ENCODE assay signal across 8 cellular contexts in genomic region chrX:46588263-46588662, GRCh38. TPM values are rescaled to one million over a fixed set of nuclear protein-coding genes. Genes with fewer than 3 reads are reported as not detected.
A peak's percentile ranks its signal among the peaks of the same experiment; 100 is the strongest.
DNase-seq lines count a peak whose midpoint lies in the region; ATAC-seq, FAIRE-seq and TF ChIP-seq lines count a peak whose summit lies in the region.

No MANE protein-coding gene starts in this region.

- no peaks in the 10 kb centered on the region for H3K9me3 ChIP-seq in HCT116 (ENCODE audit: control insufficient read depth in 1 of 2, insufficient read depth in 1 of 2, low read depth in 1 of 2, low read length in 2 of 2)
- H3K9me3 ChIP-seq in fibroblast of lung (ENCODE audit: control insufficient read depth, insufficient read depth, low read depth, low read length): no peaks in the 10 kb centered on the region

- ATAC-seq in HCT116: peak; percentile 42
- no peak for ATAC-seq in GM18505 (IDR thresholded peaks at IDR 0.05; ENCODE audit: unreplicated experiment)

- intact Hi-C loops in HCT116 (cut with micrococcal nuclease): no loop called here
- intact Hi-C loops in dorsolateral prefrontal cortex (cut with DNase I): no loop called here

- DNase-seq in HCT116 (ENCODE audit: low read depth, low spot score) (no peak), fibroblast of lung (ENCODE audit: low read depth in 2 of 2) (peak; percentile 59 to 78), frontal cortex (ENCODE audit: low spot score in 2 of 2) (no peak), H7 (no peak), dorsolateral prefrontal cortex (no peak)
- DNase-seq in activated CD4-positive, alpha-beta T cell treated with anti-CD3 and anti-CD28 coated beads, Interleukin-2, amount 50 U/mL, for 1 hour: peak; percentile 33
- peak; percentile 64 for DNase-seq in stimulated activated CD4-positive, alpha-beta T cell treated with anti-CD3 and anti-CD28 coated beads, Interleukin-15, amount 100 ng/mL, for 24 hours

- H3K27ac ChIP-seq in HCT116 (ENCODE audit: low read depth, low read length): peak overlapping the region; percentile 82
- peak overlapping the region; percentile 68 for H3K27ac ChIP-seq in fibroblast of lung (ENCODE audit: insufficient read depth, low read length)
- H3K27ac ChIP-seq in dorsolateral prefrontal cortex: peak overlapping the region in 14 of 59 donors; percentile 4 to 58 (median 38)

- peak overlapping the region; percentile 82 for H3K4me2 ChIP-seq in HCT116 (ENCODE audit: low read length)
- H3K4me2 ChIP-seq in fibroblast of lung (ENCODE audit: extremely low read depth, insufficient read depth, low read length): peak overlapping the region; percentile 62

- H3K27me3 ChIP-seq in HCT116 (ENCODE audit: insufficient read depth, low read length) (no peaks in the 10 kb centered on the region), fibroblast of lung (ENCODE audit: control insufficient read depth, insufficient read depth, low read length) (no peaks in the 10 kb centered on the region), H7 (ENCODE audit: control insufficient read depth, insufficient read depth, low read length) (no peaks in the 10 kb centered on the region), dorsolateral prefrontal cortex (peaks cover 0 to 39% (median 3%) of the 10 kb centered on the region in 45 donors)

- H3K36me3 ChIP-seq in HCT116 (ENCODE audit: control insufficient read depth in 1 of 2, insufficient read depth in 2 of 2, low read length in 2 of 2): no peaks in the 10 kb centered on the region
- no peaks in the 10 kb centered on the region for H3K36me3 ChIP-seq in fibroblast of lung (ENCODE audit: control insufficient read depth, insufficient read depth, low read length)
- no peaks in the 10 kb centered on the region for H3K36me3 ChIP-seq in H7 (replicated peaks; ENCODE audit: control insufficient read depth, insufficient read depth, low read length)

- peak overlapping the region; percentile 48 for H3K9ac ChIP-seq in HCT116 (ENCODE audit: low read length)
- no peak overlapping the region for H3K9ac ChIP-seq in fibroblast of lung (ENCODE audit: insufficient read depth, low read length)

- no peaks in the 10 kb centered on the region for H3K9me2 ChIP-seq in HCT116 (ENCODE audit: insufficient read depth)

- H4K20me1 ChIP-seq in HCT116 (ENCODE audit: insufficient read depth) (no peaks in the 10 kb centered on the region), fibroblast of lung (ENCODE audit: control insufficient read depth, extremely low read depth, insufficient read depth, low read length) (no peaks in the 10 kb centered on the region)

- TF ChIP-seq CTCF in HCT116 (IDR thresholded peaks at IDR 0.05 in 2 of 3, conservative IDR thresholded peaks at IDR 0.05 in 1 of 3; ENCODE audit: borderline replicate concordance in 1 of 3, insufficient read depth in 1 of 3, low read depth in 2 of 3, low read length in 2 of 3) (no peak), fibroblast of lung (conservative IDR thresholded peaks at IDR 0.05 in 1 of 2, IDR thresholded peaks at IDR 0.05 in 1 of 2; ENCODE audit: low read depth in 1 of 2, low read length in 2 of 2) (no peak), dorsolateral prefrontal cortex (IDR thresholded peaks at IDR 0.05 in 54 of 56, conservative IDR thresholded peaks at IDR 0.05 in 2 of 56; ENCODE audit: low read depth in 1 of 56, partially characterized antibody in 56 of 56) (no peak)

- peak overlapping the region; percentile 19 to 49 for H3K4me3 ChIP-seq in HCT116 (replicated peaks in 1 of 2; ENCODE audit: low read depth in 1 of 2, low read length in 2 of 2)
- H3K4me3 ChIP-seq in fibroblast of lung (replicated peaks in 1 of 4; ENCODE audit: control extremely low read depth in 1 of 4, insufficient read depth in 1 of 4, low read depth in 3 of 4, low read length in 4 of 4): peak overlapping the region in 1 of 4 experiments; percentile 1
- no peak overlapping the region for H3K4me3 ChIP-seq in H7 (ENCODE audit: insufficient read depth, low read depth, low read length)
- H3K4me3 ChIP-seq in dorsolateral prefrontal cortex: no peak overlapping the region

- H2AFZ ChIP-seq in HCT116 (ENCODE audit: low read depth, low read length, poor library complexity, severe bottlenecking) (no peak overlapping the region), fibroblast of lung (ENCODE audit: low read length) (no peak overlapping the region)

- peaks cover 39% of the 10 kb centered on the region for H3K79me2 ChIP-seq in HCT116 (ENCODE audit: insufficient read depth, low read length)
- H3K79me2 ChIP-seq in fibroblast of lung (ENCODE audit: control insufficient read depth, insufficient read depth, low read length): peaks cover 4% of the 10 kb centered on the region

- CTCF ChIA-PET in HCT116 (lab: Charles Lee): interaction anchor here (0.8 kb wide), 1 partner anchor 65 kb away, joined by 3 read pairs; no protein-coding TSS in a partner anchor

- TF ChIP-seq RAD21 in HCT116 (IDR thresholded peaks at IDR 0.05; ENCODE audit: low read depth): no peak

- no TSS peak for BruUV-seq in HCT116 (replicated peaks; lab: Mats Ljungman, UMichigan)

- no peak for FAIRE-seq in frontal cortex (lab: Jason Lieb, UNC)

- H3K4me1 ChIP-seq in HCT116 (ENCODE audit: control insufficient read depth in 1 of 2, insufficient read depth in 2 of 2, low read length in 2 of 2): peaks cover 58 to 77% of the 10 kb centered on the region in 2 experiments
- H3K4me1 ChIP-seq in fibroblast of lung (ENCODE audit: control insufficient read depth, extremely low read depth, insufficient read depth, low read length): peaks cover 15% of the 10 kb centered on the region

- POLR2A ChIA-PET in HCT116 (lab: Charles Lee): no interaction called here

- TF ChIP-seq POLR2A in HCT116 (IDR thresholded peaks at IDR 0.05; ENCODE audit: borderline replicate concordance, extremely low read depth, insufficient read depth, insufficient read length) (no peak), GM18505 (IDR thresholded peaks at IDR 0.05; ENCODE audit: borderline replicate concordance, extremely low read depth, insufficient read depth, insufficient read length) (no peak)

- RAD21 ChIA-PET in HCT116 (lab: Charles Lee; ENCODE audit: low non-redundant PET in 1 of 2, low total read pairs in 2 of 2, uncharacterized antibody in 2 of 2, unreplicated experiment in 2 of 2): no interaction called here

TF ChIP-seq in HCT116, 20 proteins besides CTCF, POLR2A, EP300 and RAD21:
- TF ChIP-seq TCF7L2 (IDR thresholded peaks at IDR 0.05; ENCODE audit: borderline replicate concordance, extremely low read depth, insufficient read depth, insufficient read length): no peak
- 0 out of 2 replicates have a peak, but pooled peaks have one; percentile 24 for TF ChIP-seq SP1 (IDR thresholded peaks at IDR 0.05; ENCODE audit: low read depth)
- TF ChIP-seq EZH2 (IDR thresholded peaks at IDR 0.05): no peak
- TF ChIP-seq CBX3 (IDR thresholded peaks at IDR 0.05; ENCODE audit: low read depth): peak; percentile 30; the same call in 1 of the 2 replicates

RNA-seq across cellular contexts. Expression of gene CHST7, which starts 14.7 kb away (rescaled TPM):
- total RNA-seq in HCT116 (2021; ENCODE audit: unreplicated experiment): 7.7 TPM
- polyA plus RNA-seq in HCT116 (2012): 4.3 and 4.5 TPM in 2 replicates
- total RNA-seq in fibroblast of lung: 8.5 and 11.2 TPM in 2 replicates
- 2.8 and 3.7 TPM in 2 replicates for polyA plus RNA-seq in fibroblast of lung
- 6.3 and 6.7 TPM in 2 replicates for polyA plus RNA-seq in fibroblast of lung (2012)
- polyA minus RNA-seq in fibroblast of lung (ENCODE audit: low replicate concordance): 0.63 and 1.7 TPM in 2 replicates
- 6.5 TPM for total RNA-seq in frontal cortex
- total RNA-seq in H7 (2014; rRNA removed; shearing (Covaris generic)): 47.2 and 55.7 TPM in 2 replicates
- total RNA-seq in dorsolateral prefrontal cortex: 10 to 100 TPM in 30 of 120 experiments, 1 to 10 TPM in 90; 2.3 to 27.4 (median 8.2) TPM

RNA-seq across cellular contexts. Expression of gene ZNF674, which starts 43.0 kb away (rescaled TPM):
- total RNA-seq in HCT116 (2021; ENCODE audit: unreplicated experiment) (5.2 TPM), fibroblast of lung (6.9 and 8.3 TPM in 2 replicates), frontal cortex (14.3 TPM), dorsolateral prefrontal cortex (10 to 100 TPM in 72 of 120 experiments, 1 to 10 TPM in 48; 5.4 to 16.7 (median 10.6) TPM)
- polyA plus RNA-seq in HCT116 (2012): 4.0 TPM in 2 replicates
- 1.8 and 3.2 TPM in 2 replicates for polyA plus RNA-seq in fibroblast of lung
- 1.1 and 1.7 TPM in 2 replicates for polyA plus RNA-seq in fibroblast of lung (2012)
- polyA minus RNA-seq in fibroblast of lung (ENCODE audit: low replicate concordance): 9.6 and 13.8 TPM in 2 replicates
- total RNA-seq in H7 (2014; rRNA removed; shearing (Covaris generic)): 4.2 and 11.7 TPM in 2 replicates

Comparison
In these comparisons a context has a peak if more than half of its experiments do, and no peak if none do; other contexts are left out.
1. DNase-seq: peak in activated CD4-positive, alpha-beta T cell treated with anti-CD3 and anti-CD28 coated beads, Interleukin-2, amount 50 U/mL, for 1 hour (single experiment), fibroblast of lung (2 of 2) and stimulated activated CD4-positive, alpha-beta T cell treated with anti-CD3 and anti-CD28 coated beads, Interleukin-15, amount 100 ng/mL, for 24 hours (single experiment); none in HCT116 (single experiment), frontal cortex (0 of 2), H7 (single experiment) and dorsolateral prefrontal cortex (0 of 10).
2. H3K4me3 ChIP-seq: peak in HCT116 (2 of 2); none in H7 (single experiment) and dorsolateral prefrontal cortex (0 of 59).